In the genomic region with DNA sequence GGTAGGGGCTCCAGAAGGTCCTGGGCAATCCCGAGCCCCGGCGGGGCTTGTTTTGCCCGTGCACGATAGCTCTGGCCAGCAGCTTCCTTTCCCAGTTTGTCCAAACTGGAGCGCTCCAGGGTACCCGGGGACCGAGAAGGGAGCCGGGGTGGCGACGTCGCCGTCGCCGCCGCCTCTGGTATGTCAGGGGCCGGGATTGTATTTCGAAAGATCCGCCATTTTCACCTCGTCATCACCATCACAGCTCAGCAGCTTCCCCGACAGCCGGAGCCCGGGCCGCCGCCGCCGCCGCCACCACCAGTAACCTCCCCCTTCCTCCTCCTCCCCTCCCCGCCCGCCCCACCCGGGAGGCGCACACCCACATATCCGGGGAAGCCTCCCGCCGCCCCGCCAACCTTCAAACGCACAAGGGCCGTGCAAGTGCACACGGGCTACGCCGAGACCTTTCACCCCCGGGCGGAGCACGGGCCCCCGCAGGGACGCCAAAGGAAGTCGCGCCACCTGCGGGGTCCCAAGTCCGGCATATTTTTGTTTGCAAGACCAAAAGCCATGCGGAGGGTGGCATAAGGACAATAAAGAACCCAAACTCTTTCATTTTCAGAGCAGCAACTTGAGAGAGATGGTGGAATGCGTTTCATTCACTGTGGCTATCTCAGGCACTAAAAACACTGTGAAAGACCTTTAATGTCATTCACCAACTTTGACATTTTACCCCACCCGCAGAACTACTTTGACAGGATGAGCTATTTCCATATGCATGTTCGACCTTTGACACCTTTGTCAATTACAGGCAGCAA, we compare ENCODE assay signal across 8 cellular contexts. TPM values are rescaled to one million over a fixed set of nuclear protein-coding genes. Genes with fewer than 3 reads are reported as not detected.
A peak's percentile ranks its signal among the peaks of the same experiment; 100 is the strongest.
DNase-seq lines count a peak whose midpoint lies in the region; ATAC-seq and TF ChIP-seq lines count a peak whose summit lies in the region.

LIN54 (minus strand) TSS at position 302 of the 797 bp plus-strand sequence. CDS start 25,979 bp downstream, outside the sequence.

- no peak for TF ChIP-seq CTCF in AG09309 (IDR thresholded peaks at IDR 0.05; ENCODE audit: control insufficient read depth, insufficient read depth, low read depth, low read length, missing control alignments)

- peak within 1 kb of the TSS; percentile 84 for H3K4me3 ChIP-seq in AG09309 (ENCODE audit: control insufficient read depth, low read depth, low read length)

- no peak for DNase-seq in AG09309 (ENCODE audit: low read depth)
- DNase-seq in NOMO-1 treated with DMSO at 0.1 percent for 48 hours (lab: John Stamatoyannopoulos, UW; ENCODE audit: unreplicated experiment): peak; percentile 82
- DNase-seq in effector CD8-positive, alpha-beta T cell (lab: John Stamatoyannopoulos, UW): peak; percentile 76
- DNase-seq in medulla oblongata (ENCODE audit: extremely low spot score): peak; percentile 61
- peak; percentile 76 for DNase-seq in stimulated activated CD8-positive, alpha-beta memory T cell treated with anti-CD3 and anti-CD28 coated beads, Interleukin-12 subunit alpha, Interleukin-12 subunit beta, amount 100 ng/mL, for 1 hour (ENCODE audit: low read depth)

- CTCF ChIA-PET in activated CD8-positive, alpha-beta memory T cell treated with anti-CD3 and anti-CD28 coated beads for 36 hours (lab: Charles Lee): interaction anchor here (1.1 to 3.2 kb wide), 3 partner anchors 24 to 581 kb away, joined by 4 to 17 read pairs (median 5); partner anchors contain the start of genes COPS4 and THAP9

- POLR2A ChIA-PET in activated CD8-positive, alpha-beta memory T cell treated with anti-CD3 and anti-CD28 coated beads for 36 hours (lab: Charles Lee): interaction anchor here (0.6 to 3.8 kb wide), 5 partner anchors 19 to 645 kb away, joined by 3 to 28 read pairs (median 9); partner anchors contain the start of gene COPS4

- ATAC-seq in GM18907 (IDR thresholded peaks at IDR 0.05; ENCODE audit: unreplicated experiment): peak; percentile 41
- peak; percentile 47 for ATAC-seq in HG03159 (IDR thresholded peaks at IDR 0.05; ENCODE audit: unreplicated experiment)

RNA-seq across cellular contexts. Expression of gene LIN54, which starts in this region (rescaled TPM):
- 10 to 100 TPM; 24.1 to 24.7 TPM for total RNA-seq in activated CD8-positive, alpha-beta memory T cell treated with anti-CD3 and anti-CD28 coated beads for 36 hours
